ENCODE assay signal across 8 cellular contexts in the genomic region with DNA sequence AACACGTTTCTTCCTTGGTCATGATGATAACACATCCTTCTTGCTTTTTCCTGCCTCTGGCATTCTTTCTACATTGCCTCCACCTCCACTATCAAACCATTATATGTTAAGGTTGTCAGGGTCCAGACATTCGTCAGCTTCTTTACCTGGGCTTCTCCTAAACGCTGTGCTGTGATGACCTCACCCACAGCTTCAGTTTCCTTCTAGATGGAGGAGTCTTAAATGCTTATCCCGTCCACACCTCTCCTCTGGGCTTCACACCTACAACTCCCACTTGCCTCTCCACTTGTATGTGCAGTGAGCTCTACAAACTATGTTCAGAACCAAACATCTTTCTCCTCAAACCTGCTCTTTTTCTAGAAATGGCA. TPM values are rescaled to one million over a fixed set of nuclear protein-coding genes. Genes with fewer than 3 reads are reported as not detected.
DNase-seq lines count a peak whose midpoint lies in the region; ATAC-seq and TF ChIP-seq lines count a peak whose summit lies in the region.

No MANE protein-coding gene starts in this region.

- H3K4me3 ChIP-seq in AG04449 (ENCODE audit: low read depth, low read length) (peak overlapping the region; percentile 59), adipocyte (ENCODE audit: low read length) (peak overlapping the region; percentile 93), lung (peak overlapping the region; percentile 54)

- peak overlapping the region; percentile 94 for H3K9ac ChIP-seq in adipocyte (ENCODE audit: low read length)

- WGBS in lung, 2 donors, result 29 to 46% methylated on average over 4 of the region's 4 CpGs

- CTCF ChIA-PET in AG04449 (lab: Yijun Ruan, JAX), result interaction anchor here (0.7 to 2.4 kb wide), 7 partner anchors 14 to 141 kb away, joined by 3 to 10 read pairs (median 4); no protein-coding TSS in a partner anchor
- CTCF ChIA-PET in HEK293T (lab: Yijun Ruan, JAX), result no interaction called here

- POLR2A ChIA-PET in AG04449 (lab: Yijun Ruan, JAX) (interaction anchor here (0.8 to 2.0 kb wide), 5 partner anchors 8 to 141 kb away, joined by 3 to 9 read pairs (median 3); no protein-coding TSS in a partner anchor), HEK293T (lab: Yijun Ruan, JAX) (interaction anchor here (0.8 to 1.5 kb wide), 5 partner anchors 9 to 33 kb away, joined by 3 to 8 read pairs (median 4); no protein-coding TSS in a partner anchor)

- TF ChIP-seq CTCF in AG04449 (IDR thresholded peaks at IDR 0.05; ENCODE audit: insufficient read depth, low read length, missing control alignments), result no peak
- no peak for TF ChIP-seq CTCF in lung (IDR thresholded peaks at IDR 0.05; ENCODE audit: control extremely low read depth, extremely low read depth)

- H3K27ac ChIP-seq in lung (ENCODE audit: low read depth in 1 of 2, low read length in 1 of 2), result peak overlapping the region; percentile 94 to 99

- DNase-seq in AG04449 (ENCODE audit: low read depth, low spot score), result no peak
- DNase-seq in adipocyte (ENCODE audit: low read depth), result no peak
- no peak for DNase-seq in lung (ENCODE audit: low spot score)
- no peak for DNase-seq in HEK293T (ENCODE audit: extremely low spot score)
- no peak for DNase-seq in amniotic stem cell (lab: John Stamatoyannopoulos, UW)
- DNase-seq in putamen (ENCODE audit: low spot score), result no peak
- no peak for DNase-seq in COR-L47 (lab: John Stamatoyannopoulos, UW)

- H3K4me1 ChIP-seq in adipocyte (ENCODE audit: control insufficient read depth, insufficient read depth, low read length) (peaks cover 38% of the 10 kb centered on the region), lung (ENCODE audit: control insufficient read depth in 2 of 2, insufficient read depth in 2 of 2, low read length in 2 of 2) (peaks cover 19 to 21% of the 10 kb centered on the region in 2 donors)

- peaks cover 21% of the 10 kb centered on the region for H3K36me3 ChIP-seq in adipocyte (ENCODE audit: control insufficient read depth, insufficient read depth, low read length, severe bottlenecking)
- peaks cover 0 to 2% of the 10 kb centered on the region in 2 donors for H3K36me3 ChIP-seq in lung (ENCODE audit: control insufficient read depth in 2 of 2, insufficient read depth in 2 of 2, low read length in 2 of 2)

- H3K27me3 ChIP-seq in adipocyte (replicated peaks; ENCODE audit: control insufficient read depth, insufficient read depth, low read length), result no peaks in the 10 kb centered on the region
- no peaks in the 10 kb centered on the region for H3K27me3 ChIP-seq in lung (ENCODE audit: control insufficient read depth, insufficient read depth)

- H3K9me3 ChIP-seq in adipocyte (ENCODE audit: control insufficient read depth, low read length) (no peaks in the 10 kb centered on the region), lung (ENCODE audit: control insufficient read depth in 2 of 2, insufficient read depth in 1 of 2, low read length in 1 of 2) (no peaks in the 10 kb centered on the region)

- ATAC-seq in GM21723 (IDR thresholded peaks at IDR 0.05; ENCODE audit: unreplicated experiment), result peak; percentile 5
- ATAC-seq in lung (ENCODE audit: insufficient read depth, low FRiP score), result no peak

TF ChIP-seq in HEK293T, 16 proteins besides CTCF, POLR2A, EP300 and RAD21:
- TF ChIP-seq TARDBP (IDR thresholded peaks at IDR 0.05) (no peak), L3MBTL2 (conservative IDR thresholded peaks at IDR 0.05) (no peak; the same call in 1 of the 2 replicates), ARNT (IDR thresholded peaks at IDR 0.05) (no peak), FOXK2 (IDR thresholded peaks at IDR 0.05) (no peak), ZNF384 (IDR thresholded peaks at IDR 0.05) (no peak), CTBP1 (IDR thresholded peaks at IDR 0.05; ENCODE audit: borderline replicate concordance) (no peak)
TF ChIP-seq in HEK293T: peak in this region for 0.

RNA-seq across cellular contexts. Expression of a gene that starts 0.7 kb away (rescaled TPM):
- total RNA-seq in lung, result 10 to 100 TPM; 72.4 to 80.1 TPM
- polyA plus RNA-seq in lung, result 10 to 100 TPM; 21.6 to 75.9 TPM
